ENCODE assay signal across 26 cellular contexts in genomic region chr11:26987205-26987604, GRCh38. TPM values are rescaled to one million over a fixed set of nuclear protein-coding genes. Genes with fewer than 3 reads are reported as not detected.
DNase-seq lines count a peak whose midpoint lies in the region; ATAC-seq and TF ChIP-seq lines count a peak whose summit lies in the region.
"Had no signal": no experiment of that assay in that cellular context is flagged by ENCODE, and none has a peak within 500 bp of the region (broad histone marks: within the 10 kb centered on the region; RNA-seq: fewer than 3 reads in every experiment).

No MANE protein-coding gene starts in this region.

- 0 out of 3 replicates have a peak overlapping the region, but pooled peaks have one; percentile 25 for H2BK15ac ChIP-seq in IMR-90 (ENCODE audit: low read depth, low read length)

- peak overlapping the region in 1 of 2 experiments; percentile 50; a peak in 1 of 4 replicates for H4K8ac ChIP-seq in IMR-90 (ENCODE audit: low read depth in 2 of 2, low read length in 2 of 2)

- H3K4me1 ChIP-seq in IMR-90 (ENCODE audit: control insufficient read depth, insufficient read depth, low read length), result peaks cover 8% of the 10 kb centered on the region
- H3K4me1 ChIP-seq in lung (ENCODE audit: control insufficient read depth in 2 of 2, insufficient read depth in 2 of 2, low read length in 2 of 2), result no peaks in the 10 kb centered on the region
- H3K4me1 ChIP-seq in upper lobe of right lung, result peaks cover 8% of the 10 kb centered on the region
- H3K4me1 ChIP-seq in OCI-LY7 (ENCODE audit: insufficient read depth, low read length, poor library complexity, severe bottlenecking), result no peaks in the 10 kb centered on the region
- H3K4me1 ChIP-seq: A549 had no signal

- H3K9me2 ChIP-seq in OCI-LY7 (ENCODE audit: insufficient read depth, low read length), result no peaks in the 10 kb centered on the region

- DNase-seq in IMR-90 (no peak), chondrocyte (ENCODE audit: low spot score) (no peak), lung (ENCODE audit: low spot score) (no peak), upper lobe of right lung (no peak), inferior parietal cortex (ENCODE audit: extremely low spot score) (no peak), OCI-LY7 (ENCODE audit: low spot score) (no peak)
- no peak for DNase-seq in stimulated activated CD4-positive, alpha-beta T cell treated with anti-CD3 and anti-CD28 coated beads, Interleukin-2, amount 100 ng/mL, for 48 hours
- DNase-seq: CD4-positive, CD25-positive, alpha-beta regulatory T cell; COR-L47; DMS 273 treated with DMSO at 0.1 percent for 48 hours; DMS79 treated with DMSO at 0.1 percent for 48 hours; GOT3; NCI-H1092 treated with DMSO at 0.1 percent for 48 hours; NCI-H1436 treated with DMSO at 0.1 percent for 48 hours; NCI-H1930; NCI-H345; NCI-H524; NCI-H774; OCI-M1 had no signal

- no peaks in the 10 kb centered on the region; the same call in 1 of the 2 replicates for H3K9me3 ChIP-seq in IMR-90 (ENCODE audit: control insufficient read depth, insufficient read depth, low read length)
- H3K9me3 ChIP-seq in lung (ENCODE audit: control insufficient read depth in 2 of 2, insufficient read depth in 1 of 2, low read length in 1 of 2), result peaks cover 0 to 5% of the 10 kb centered on the region in 2 donors
- no peaks in the 10 kb centered on the region for H3K9me3 ChIP-seq in upper lobe of right lung
- peaks cover under 1% of the 10 kb centered on the region; the same call in 1 of the 2 replicates for H3K9me3 ChIP-seq in OCI-LY7 (ENCODE audit: low read length)
- H3K9me3 ChIP-seq: A549 had no signal

- BruUV-seq in IMR-90 (replicated peaks; lab: Mats Ljungman, UMichigan) (no TSS peak), OCI-LY7 (replicated peaks; lab: Mats Ljungman, UMichigan) (no TSS peak)

- H4K5ac ChIP-seq in IMR-90 (ENCODE audit: low read depth, low read length), result peak overlapping the region; percentile 60; the same call in 1 of the 2 replicates

- POLR2A ChIA-PET in IMR-90 (lab: Charles Lee; ENCODE audit: unreplicated experiment) (no interaction called here), OCI-LY7 (lab: Charles Lee) (interaction anchor here (1.0 kb wide), 1 partner anchor 13 kb away, joined by 3 read pairs; no protein-coding TSS in a partner anchor)

- TF ChIP-seq CTCF in IMR-90 (conservative IDR thresholded peaks at IDR 0.05; ENCODE audit: low read depth, low read length), result no peak
- TF ChIP-seq CTCF in chondrocyte (IDR thresholded peaks at IDR 0.05), result no peak
- TF ChIP-seq CTCF in lung (IDR thresholded peaks at IDR 0.05; ENCODE audit: control extremely low read depth, extremely low read depth), result no peak
- no peak for TF ChIP-seq CTCF in upper lobe of right lung (IDR thresholded peaks at IDR 0.05)
- TF ChIP-seq CTCF in OCI-LY7 (conservative IDR thresholded peaks at IDR 0.05; ENCODE audit: low read length), result no peak

- H3K4ac ChIP-seq in IMR-90 (ENCODE audit: low read depth, low read length), result no peak overlapping the region

- no peak overlapping the region for H2BK5ac ChIP-seq in IMR-90 (ENCODE audit: low read depth, low read length, poor library complexity, severe bottlenecking)

- dilution Hi-C loops in IMR-90 (cut with HindIII; ENCODE audit: low sequenced_read_pairs, unreplicated experiment), result no loop called here

- no peak for TF ChIP-seq POLR2A in IMR-90 (IDR thresholded peaks at IDR 0.05; ENCODE audit: low read depth, low read length)

- H3K27me3 ChIP-seq in IMR-90 (ENCODE audit: control insufficient read depth, insufficient read depth, low read length), result no peaks in the 10 kb centered on the region
- no peaks in the 10 kb centered on the region for H3K27me3 ChIP-seq in lung (ENCODE audit: control insufficient read depth, insufficient read depth)
- H3K27me3 ChIP-seq in upper lobe of right lung, result no peaks in the 10 kb centered on the region

- no peak overlapping the region for H2BK20ac ChIP-seq in IMR-90 (ENCODE audit: low read depth, low read length)

- no peak overlapping the region for H4K91ac ChIP-seq in IMR-90 (ENCODE audit: insufficient read depth, low read depth, low read length)

- no peak overlapping the region for H3K56ac ChIP-seq in IMR-90 (ENCODE audit: extremely low read depth, insufficient read depth, low read length)

- H4K20me1 ChIP-seq in IMR-90 (ENCODE audit: insufficient read depth, low read length) (no peaks in the 10 kb centered on the region), OCI-LY7 (ENCODE audit: insufficient read depth, low read length) (no peaks in the 10 kb centered on the region)

- no peak for ATAC-seq in IMR-90 (ENCODE audit: low read depth)
- peak; percentile 13 for ATAC-seq in lung (ENCODE audit: insufficient read depth, low FRiP score)
- ATAC-seq in upper lobe of right lung, result no peak
- no peak for ATAC-seq in GM18517 (IDR thresholded peaks at IDR 0.05; ENCODE audit: unreplicated experiment)
- ATAC-seq: A549, GM12878, Right ventricle myocardium inferior had no signal

- peaks cover 30% of the 10 kb centered on the region for H3K4me1 Mint-ChIP-seq in chondrocyte (ENCODE audit: low read depth)
- H3K4me1 Mint-ChIP-seq: CD4-positive, CD25-positive, alpha-beta regulatory T cell had no signal

- H3K27me3 Mint-ChIP-seq in chondrocyte (ENCODE audit: low read depth), result no peaks in the 10 kb centered on the region

- no peak for TF ChIP-seq RAD21 in IMR-90 (IDR thresholded peaks at IDR 0.05; ENCODE audit: low read length)

- peak overlapping the region; percentile 67; the same call in 1 of the 2 replicates for H3K18ac ChIP-seq in IMR-90 (ENCODE audit: low read depth, low read length)

- CTCF ChIA-PET in IMR-90 (lab: Yijun Ruan, JAX), result no interaction called here
- CTCF ChIA-PET in OCI-LY7 (lab: Charles Lee; ENCODE audit: unreplicated experiment), result no interaction called here

- intact Hi-C loops in IMR-90 (cut with micrococcal nuclease) (no loop called here), upper lobe of right lung (cut with DNase I) (no loop called here), OCI-LY7 (cut with micrococcal nuclease; ENCODE audit: unreplicated experiment) (no loop called here)

- no peak overlapping the region for H3K4me3 Mint-ChIP-seq in chondrocyte (ENCODE audit: unreplicated experiment)
- H3K4me3 Mint-ChIP-seq: CD4-positive, CD25-positive, alpha-beta regulatory T cell had no signal

- no peak overlapping the region for H3K9ac ChIP-seq in IMR-90 (ENCODE audit: low read depth, low read length)
- H3K9ac ChIP-seq: KMS-11 had no signal

- H3K4me3 ChIP-seq in IMR-90 (ENCODE audit: insufficient read depth, low read depth, low read length) (no peak overlapping the region), lung (no peak overlapping the region), upper lobe of right lung (no peak overlapping the region), OCI-LY7 (ENCODE audit: low read depth, low read length, poor library complexity, severe bottlenecking) (no peak overlapping the region)
- H3K4me3 ChIP-seq: A549, GM12878 had no signal

- H2AFZ ChIP-seq in IMR-90 (replicated peaks; ENCODE audit: low read length, poor library complexity) (no peak overlapping the region), OCI-LY7 (ENCODE audit: low read length) (no peak overlapping the region)

- no peaks in the 10 kb centered on the region for H3K79me1 ChIP-seq in IMR-90 (ENCODE audit: low read depth in 1 of 2, low read length in 2 of 2)

- no peak overlapping the region for H2AK9ac ChIP-seq in IMR-90 (replicated peaks; ENCODE audit: low read depth, low read length, poor library complexity)

- H2AK5ac ChIP-seq in IMR-90 (ENCODE audit: low read depth, low read length), result no peak overlapping the region

- peak overlapping the region; percentile 33 for H3K27ac Mint-ChIP-seq in chondrocyte (ENCODE audit: unreplicated experiment)
- H3K27ac Mint-ChIP-seq: CD4-positive, CD25-positive, alpha-beta regulatory T cell had no signal

- no peak overlapping the region for H3K27ac ChIP-seq in IMR-90 (ENCODE audit: insufficient read depth, low read length)
- H3K27ac ChIP-seq in lung (ENCODE audit: low read depth in 1 of 2, low read length in 1 of 2), result no peak overlapping the region
- peak overlapping the region; percentile 30 for H3K27ac ChIP-seq in upper lobe of right lung
- H3K27ac ChIP-seq in OCI-LY7 (ENCODE audit: low read depth, low read length, poor library complexity, severe bottlenecking), result no peak overlapping the region
- H3K27ac ChIP-seq: A549, KMS-11 had no signal

- no peak overlapping the region for H2BK120ac ChIP-seq in IMR-90 (ENCODE audit: low read depth, low read length)

- H3K36me3 ChIP-seq in IMR-90 (ENCODE audit: control insufficient read depth, insufficient read depth, low read length) (no peaks in the 10 kb centered on the region), lung (ENCODE audit: control insufficient read depth in 2 of 2, insufficient read depth in 2 of 2, low read length in 2 of 2) (no peaks in the 10 kb centered on the region), upper lobe of right lung (no peaks in the 10 kb centered on the region), OCI-LY7 (ENCODE audit: insufficient read depth, low read length) (no peaks in the 10 kb centered on the region)

- WGBS in IMR-90 (ENCODE audit: extremely low coverage in 2 of 2, insufficient read length in 1 of 2), 2 experiments, result no CpG with 5 or more reads among the region's 3 CpGs
- WGBS in lung, 2 donors, result 72 to 82% methylated on average over 3 of the region's 3 CpGs

- no peak overlapping the region for H3K14ac ChIP-seq in IMR-90 (replicated peaks; ENCODE audit: low read depth, low read length)

- peaks cover 23% of the 10 kb centered on the region for H3K9me3 Mint-ChIP-seq in chondrocyte (ENCODE audit: low read depth)

- H3K9me1 ChIP-seq in IMR-90 (ENCODE audit: insufficient read depth, low read length), result peaks cover 2% of the 10 kb centered on the region; the same call in 1 of the 2 replicates

- H3K23ac ChIP-seq in IMR-90 (ENCODE audit: low read depth, low read length), result no peak overlapping the region

- H3K36me3 Mint-ChIP-seq in chondrocyte (ENCODE audit: low read depth), result peaks cover 10% of the 10 kb centered on the region
- H3K36me3 Mint-ChIP-seq: CD4-positive, CD25-positive, alpha-beta regulatory T cell had no signal

- in situ Hi-C loops in IMR-90 (cut with MboI; ENCODE audit: low sequenced_read_pairs), result no loop called here

- no peaks in the 10 kb centered on the region for H3K79me2 ChIP-seq in OCI-LY7 (ENCODE audit: insufficient read depth, low read depth, low read length)

- H3K4me2 ChIP-seq in IMR-90 (ENCODE audit: low read depth, low read length), result no peak overlapping the region
- H3K4me2 ChIP-seq in OCI-LY7 (ENCODE audit: low read length), result no peak overlapping the region
- H3K4me2 ChIP-seq: A549, KMS-11 had no signal

RNA-seq across cellular contexts. Expression of gene FIBIN, which starts 6.7 kb away (rescaled TPM):
- total RNA-seq in IMR-90 (2012; rRNA removed), result 5.7 and 7.5 TPM in 2 replicates
- 5.3 and 6.1 TPM in 2 replicates for polyA plus RNA-seq in IMR-90 (2012; rRNA removed)
- polyA plus RNA-seq in IMR-90 (2012; cell fraction: cytosol; rRNA removed), result 4.9 and 7.4 TPM in 2 replicates
- 2.6 and 3.5 TPM in 2 replicates for polyA plus RNA-seq in IMR-90 (2012; cell fraction: nucleus; rRNA removed; ENCODE audit: low replicate concordance)
- 98.5 to 258 TPM (median 102 TPM) in 3 replicates for total RNA-seq in chondrocyte
- 10 to 100 TPM; 11.7 to 12.9 TPM for total RNA-seq in lung
- 1 to 10 TPM; 3.8 to 7.2 TPM for polyA plus RNA-seq in lung
- total RNA-seq in upper lobe of right lung, result 27.3 TPM
- total RNA-seq in OCI-LY7 (2014; rRNA removed; shearing (Covaris generic)), result not detected in 2 replicates
- not detected in 2 replicates for total RNA-seq in OCI-LY7 (2022)
- total RNA-seq: CD4-positive, CD25-positive, alpha-beta regulatory T cell; GM12878; SK-MEL-5 had no signal
- polyA plus RNA-seq: CD4-positive, CD25-positive, alpha-beta regulatory T cell; GM12878 had no signal

RNA-seq across cellular contexts. Expression of gene BBOX1, which starts 53.4 kb away (rescaled TPM):
- not detected in 2 replicates for total RNA-seq in IMR-90 (2012; rRNA removed)
- not detected in 2 replicates for polyA plus RNA-seq in IMR-90 (2012; rRNA removed)
- not detected in 2 replicates for polyA plus RNA-seq in IMR-90 (2012; cell fraction: cytosol; rRNA removed)
- polyA plus RNA-seq in IMR-90 (2012; cell fraction: nucleus; rRNA removed; ENCODE audit: low replicate concordance), result not detected in 2 replicates
- total RNA-seq in chondrocyte, result 0.51 to 4.2 TPM (median 0.90 TPM) in 3 replicates
- total RNA-seq in lung, result 1 to 10 TPM; 1.1 to 1.9 TPM
- polyA plus RNA-seq in lung, result under 1 TPM; 0.08 to 0.27 TPM
- not detected for total RNA-seq in upper lobe of right lung
- not detected in 2 replicates for total RNA-seq in OCI-LY7 (2014; rRNA removed; shearing (Covaris generic))
- not detected in 2 replicates for total RNA-seq in OCI-LY7 (2022)
- total RNA-seq: CD4-positive, CD25-positive, alpha-beta regulatory T cell; GM12878; Right ventricle myocardium inferior; SK-MEL-5 had no signal
- polyA plus RNA-seq: A549; BJ; CD4-positive, CD25-positive, alpha-beta regulatory T cell had no signal
